1 cellular context compared by ENCODE assay signal in the genomic region with DNA sequence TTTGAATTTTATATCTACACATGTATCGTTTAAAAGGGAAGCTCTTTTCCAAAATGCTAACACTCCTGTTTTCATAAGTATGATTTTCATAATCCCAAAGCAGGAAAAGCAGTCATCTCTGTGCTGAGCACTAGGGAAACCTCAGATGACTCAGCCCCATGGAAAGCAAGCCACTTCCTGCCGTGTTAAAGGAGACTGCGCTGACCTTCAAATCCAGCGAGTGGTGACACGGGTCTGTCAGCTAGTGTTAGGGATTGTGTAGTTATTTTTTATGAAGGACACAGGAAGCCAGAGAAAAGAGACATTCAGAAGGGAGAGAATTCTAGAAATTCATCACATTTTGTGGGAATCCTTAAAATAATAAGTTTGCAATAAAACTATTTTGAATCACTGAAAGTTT.
TF ChIP-seq lines count a peak whose summit lies in the region.

No MANE protein-coding gene starts in this region.

TF ChIP-seq in IMR-90, 13 proteins besides CTCF, POLR2A, EP300 and RAD21:
- TF ChIP-seq MXI1 (IDR thresholded peaks at IDR 0.05; ENCODE audit: borderline replicate concordance, low read depth, low read length) (no peak), FOS (IDR thresholded peaks at IDR 0.05; ENCODE audit: low read depth, low read length) (peak; percentile 72)
